In genomic region chr7:26151953-26152781, GRCh38 we compare ENCODE assay signal across 8 cellular contexts. TPM values are rescaled to one million over a fixed set of nuclear protein-coding genes. Genes with fewer than 3 reads are reported as not detected.
DNase-seq lines count a peak whose midpoint lies in the region; ATAC-seq and TF ChIP-seq lines count a peak whose summit lies in the region.

A gene with protein sequence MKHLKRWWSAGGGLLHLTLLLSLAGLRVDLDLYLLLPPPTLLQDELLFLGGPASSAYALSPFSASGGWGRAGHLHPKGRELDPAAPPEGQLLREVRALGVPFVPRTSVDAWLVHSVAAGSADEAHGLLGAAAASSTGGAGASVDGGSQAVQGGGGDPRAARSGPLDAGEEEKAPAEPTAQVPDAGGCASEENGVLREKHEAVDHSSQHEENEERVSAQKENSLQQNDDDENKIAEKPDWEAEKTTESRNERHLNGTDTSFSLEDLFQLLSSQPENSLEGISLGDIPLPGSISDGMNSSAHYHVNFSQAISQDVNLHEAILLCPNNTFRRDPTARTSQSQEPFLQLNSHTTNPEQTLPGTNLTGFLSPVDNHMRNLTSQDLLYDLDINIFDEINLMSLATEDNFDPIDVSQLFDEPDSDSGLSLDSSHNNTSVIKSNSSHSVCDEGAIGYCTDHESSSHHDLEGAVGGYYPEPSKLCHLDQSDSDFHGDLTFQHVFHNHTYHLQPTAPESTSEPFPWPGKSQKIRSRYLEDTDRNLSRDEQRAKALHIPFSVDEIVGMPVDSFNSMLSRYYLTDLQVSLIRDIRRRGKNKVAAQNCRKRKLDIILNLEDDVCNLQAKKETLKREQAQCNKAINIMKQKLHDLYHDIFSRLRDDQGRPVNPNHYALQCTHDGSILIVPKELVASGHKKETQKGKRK (plus strand): TSS chr7:26152198. CDS start chr7:26152499, 301 bp downstream.

- H3K4me3 Mint-ChIP-seq in chondrocyte (ENCODE audit: unreplicated experiment), result peak within 1 kb of the TSS; percentile 58

- ATAC-seq in GM18870 (IDR thresholded peaks at IDR 0.05; ENCODE audit: unreplicated experiment), result peak; percentile 37
- peak; percentile 53 for ATAC-seq in HG03103 (IDR thresholded peaks at IDR 0.05; ENCODE audit: low read depth, unreplicated experiment)
- peak; percentile 91 for ATAC-seq in left lobe of liver

- peaks cover 4% of the 10 kb centered on the region for H3K36me3 Mint-ChIP-seq in chondrocyte (ENCODE audit: low read depth)

- no peaks in the 10 kb centered on the region for H3K9me3 Mint-ChIP-seq in chondrocyte (ENCODE audit: low read depth)

- DNase-seq in AG08395 (ENCODE audit: low spot score) (peak; percentile 71), NCI-H226 (peak; percentile 85), chondrocyte (ENCODE audit: low spot score) (no peak), left lobe of liver (ENCODE audit: low spot score) (peak; percentile 63)
- DNase-seq in activated CD4-positive, alpha-beta T cell treated with anti-CD3 and anti-CD28 coated beads for 1 hour, result peak; percentile 68
- peak; percentile 84 for DNase-seq in stimulated activated CD4-positive, alpha-beta T cell treated with anti-CD3 and anti-CD28 coated beads, Interleukin-1b, Interleukin-23, amount 100 ng/mL, for 48 hours

- peaks cover 24% of the 10 kb centered on the region for H3K4me1 Mint-ChIP-seq in chondrocyte (ENCODE audit: low read depth)

- peak; percentile 35 for TF ChIP-seq CTCF in chondrocyte (IDR thresholded peaks at IDR 0.05)

- peaks cover 32% of the 10 kb centered on the region for H3K27me3 Mint-ChIP-seq in chondrocyte (ENCODE audit: low read depth)

- H3K27ac Mint-ChIP-seq in chondrocyte (ENCODE audit: unreplicated experiment), result no peak within 1 kb of the TSS

RNA-seq across cellular contexts. Expression of the gene that starts here (rescaled TPM):
- 0.17 to 0.79 TPM (median 0.52 TPM) in 3 replicates for total RNA-seq in chondrocyte
- 0.45 TPM for total RNA-seq in left lobe of liver

Comparison
In these comparisons a context has a peak if more than half of its experiments do, and no peak if none do; other contexts are left out.
1. Peak in DNase-seq and ATAC-seq in left lobe of liver; RNA of the gene not detected or under 1 TPM.
2. ATAC-seq: peak in every context shown above with its lines; median percentile 91 in left lobe of liver; 53 in HG03103; 37 in GM18870.